Comparison of ENCODE assay signal across 7 cellular contexts in genomic region chr1:162562452-162562828, GRCh38. TPM values are rescaled to one million over a fixed set of nuclear protein-coding genes. Genes with fewer than 3 reads are reported as not detected.
A peak's percentile ranks its signal among the peaks of the same experiment; 100 is the strongest.
DNase-seq lines count a peak whose midpoint lies in the region; ATAC-seq, FAIRE-seq and TF ChIP-seq lines count a peak whose summit lies in the region.

No MANE protein-coding gene starts in this region.

- DNase-seq in GF-D8 (lab: John Stamatoyannopoulos, UW) (peak; percentile 32), ascending aorta (ENCODE audit: low spot score in 2 of 2) (peak in 1 of 2 donors; percentile 67), HepG2 (ENCODE audit: low spot score) (peak; percentile 29), tibial nerve (ENCODE audit: low spot score in 2 of 2) (no peak), NCI-H2196 (lab: John Stamatoyannopoulos, UW; ENCODE audit: unreplicated experiment) (no peak), T1000 (lab: John Stamatoyannopoulos, UW) (no peak)

- H2AFZ ChIP-seq in Loucy (ENCODE audit: low read length) (no peak overlapping the region; the same call in 1 of the 2 replicates), HepG2 (ENCODE audit: low read length) (no peak overlapping the region)

- no peak for TF ChIP-seq EP300 in HepG2 (IDR thresholded peaks at IDR 0.05; ENCODE audit: low read depth in 2 of 2, low read length in 2 of 2)
- no peak for TF ChIP-seq EP300 in HepG2 (CRISPR knock-in tag; IDR thresholded peaks at IDR 0.05; ENCODE audit: borderline replicate concordance)
- peak in 1 of 2 donors; percentile 22 for TF ChIP-seq EP300 in tibial nerve (IDR thresholded peaks at IDR 0.05)

- CTCF ChIA-PET in HepG2 (lab: Yijun Ruan, JAX; ENCODE audit: low intra/inter-chr PET ratio, low total read pairs), result no interaction called here

- H3K9ac ChIP-seq in Loucy (ENCODE audit: low read depth, low read length, poor library complexity, severe bottlenecking), result peak overlapping the region; percentile 80
- peak overlapping the region; percentile 97 for H3K9ac ChIP-seq in HepG2 (ENCODE audit: insufficient read depth, low read depth, low read length)

- peak; percentile 36 for ATAC-seq in HepG2

- intact Hi-C loops in ascending aorta (cut with DNase I) (loop anchor here (5.0 kb wide), 1 partner anchor 65 kb away; the partner anchor contains the start of gene UHMK1), HepG2 (cut with micrococcal nuclease; ENCODE audit: unreplicated experiment) (loop anchor here (5.0 kb wide), 1 partner anchor 35 kb away; no protein-coding TSS in a partner anchor)

- POLR2A ChIA-PET in HepG2 (lab: Yijun Ruan, JAX), result interaction anchor here (1.5 kb wide), 2 partner anchors 11 to 12 kb away, joined by 3 read pairs; no protein-coding TSS in a partner anchor

- peak overlapping the region; percentile 92 for H3K4me3 ChIP-seq in Loucy (ENCODE audit: low read length, poor library complexity, severe bottlenecking)
- H3K4me3 ChIP-seq in ascending aorta, result peak overlapping the region; percentile 98 to 100
- H3K4me3 ChIP-seq in HepG2 (replicated peaks in 1 of 3; ENCODE audit: insufficient read depth in 1 of 3, low read depth in 2 of 3, low read length in 3 of 3), result peak overlapping the region; percentile 79 to 100 (median 96)
- H3K4me3 ChIP-seq in tibial nerve, result peak overlapping the region; percentile 64 to 98 (median 90)

- no peaks in the 10 kb centered on the region for H3F3A ChIP-seq in Loucy (ENCODE audit: low read depth)

- H3K36me3 ChIP-seq in Loucy (ENCODE audit: insufficient read depth, low read length) (no peaks in the 10 kb centered on the region), ascending aorta (peaks cover 0 to 10% of the 10 kb centered on the region in 2 donors), HepG2 (replicated peaks in 1 of 2; ENCODE audit: control insufficient read depth in 1 of 2, insufficient read depth in 2 of 2, low read length in 2 of 2) (peaks cover 0 to 9% of the 10 kb centered on the region in 2 experiments; a peak in 3 of 5 replicates), tibial nerve (peaks cover 0 to 17% (median 0%) of the 10 kb centered on the region in 3 donors)

- TSS peak; percentile 50 for BruUV-seq in HepG2 (replicated peaks; lab: Mats Ljungman, UMichigan)

- H3K27me3 ChIP-seq in Loucy (ENCODE audit: insufficient read depth, low read length, poor library complexity, severe bottlenecking) (no peaks in the 10 kb centered on the region), ascending aorta (no peaks in the 10 kb centered on the region), HepG2 (ENCODE audit: control insufficient read depth in 1 of 2, insufficient read depth in 2 of 2, low read length in 2 of 2) (no peaks in the 10 kb centered on the region; a peak in 1 of 5 replicates), tibial nerve (no peaks in the 10 kb centered on the region)

- H4K20me1 ChIP-seq in Loucy (ENCODE audit: insufficient read depth, low read length, poor library complexity, severe bottlenecking) (peaks cover 23% of the 10 kb centered on the region), HepG2 (ENCODE audit: insufficient read depth, low read length) (peaks cover 15% of the 10 kb centered on the region; the same call in 1 of the 2 replicates)

- TF ChIP-seq CTCF in Loucy (conservative IDR thresholded peaks at IDR 0.05; ENCODE audit: low read length) (no peak), ascending aorta (IDR thresholded peaks at IDR 0.05) (no peak), HepG2 (CRISPR knock-in tag; IDR thresholded peaks at IDR 0.05) (no peak), tibial nerve (IDR thresholded peaks at IDR 0.05) (no peak)

- in situ Hi-C loops in HepG2 (cut with HindIII; ENCODE audit: extremely low pct_ligation_motif_present, low pct_unique_long_range_greater_than_20kb), result no loop called here

- peak overlapping the region; percentile 99 for H3K27ac ChIP-seq in ascending aorta
- H3K27ac ChIP-seq in HepG2 (ENCODE audit: extremely low read length, insufficient read depth, low read length), result peak overlapping the region; percentile 95
- peak overlapping the region; percentile 90 to 99 (median 94) for H3K27ac ChIP-seq in tibial nerve

- FAIRE-seq in HepG2 (lab: Jason Lieb, UNC), result no peak

- no peak for TF ChIP-seq RAD21 in HepG2 (CRISPR knock-in tag; IDR thresholded peaks at IDR 0.05)

- H3K4me1 ChIP-seq in Loucy (ENCODE audit: insufficient read depth, low read length, poor library complexity, severe bottlenecking) (peaks cover 47% of the 10 kb centered on the region), ascending aorta (peaks cover 3 to 12% of the 10 kb centered on the region in 2 donors), HepG2 (ENCODE audit: insufficient read depth, low read length) (peaks cover 53% of the 10 kb centered on the region), tibial nerve (peaks cover 0 to 18% (median 5%) of the 10 kb centered on the region in 4 donors)

- peaks cover 51% of the 10 kb centered on the region for H3K79me2 ChIP-seq in Loucy (ENCODE audit: insufficient read depth, low read length)
- peaks cover 51% of the 10 kb centered on the region for H3K79me2 ChIP-seq in HepG2 (ENCODE audit: insufficient read depth, low read length)

- WGBS in HepG2 (ENCODE audit: low lambda C conversion rate), result 0% methylated on average over 5 of the region's 5 CpGs
- WGBS in tibial nerve, 2 donors, result 30 to 37% methylated on average over 5 of the region's 5 CpGs

- no peaks in the 10 kb centered on the region for H3K9me3 ChIP-seq in Loucy (ENCODE audit: insufficient read depth, low read depth, low read length)
- H3K9me3 ChIP-seq in ascending aorta, result no peaks in the 10 kb centered on the region
- no peaks in the 10 kb centered on the region for H3K9me3 ChIP-seq in HepG2 (ENCODE audit: low read length)
- H3K9me3 ChIP-seq in tibial nerve, result no peaks in the 10 kb centered on the region

- H3K4me2 ChIP-seq in Loucy (ENCODE audit: low read depth, low read length, poor library complexity, severe bottlenecking) (peak overlapping the region; percentile 85), HepG2 (ENCODE audit: low read depth, low read length) (peak overlapping the region; percentile 90)

- no peaks in the 10 kb centered on the region for H3K9me2 ChIP-seq in Loucy (replicated peaks; ENCODE audit: low read depth, low read length)

- TF ChIP-seq POLR2A in HepG2 (IDR thresholded peaks at IDR 0.05; ENCODE audit: insufficient read depth in 1 of 2, low read depth in 2 of 2, low read length in 2 of 2), result peak in 1 of 2 experiments; percentile 41; a peak in 1 of 4 replicates
- TF ChIP-seq POLR2A in tibial nerve (IDR thresholded peaks at IDR 0.05), result no peak

TF ChIP-seq in HepG2, 621 proteins besides CTCF, POLR2A, EP300 and RAD21 (continues in another document):
- 0 out of 2 replicates have a peak, but pooled peaks have one; percentile 22 for TF ChIP-seq ZNF335 (CRISPR knock-in tag; IDR thresholded peaks at IDR 0.05)
- TF ChIP-seq, protein P1, sequence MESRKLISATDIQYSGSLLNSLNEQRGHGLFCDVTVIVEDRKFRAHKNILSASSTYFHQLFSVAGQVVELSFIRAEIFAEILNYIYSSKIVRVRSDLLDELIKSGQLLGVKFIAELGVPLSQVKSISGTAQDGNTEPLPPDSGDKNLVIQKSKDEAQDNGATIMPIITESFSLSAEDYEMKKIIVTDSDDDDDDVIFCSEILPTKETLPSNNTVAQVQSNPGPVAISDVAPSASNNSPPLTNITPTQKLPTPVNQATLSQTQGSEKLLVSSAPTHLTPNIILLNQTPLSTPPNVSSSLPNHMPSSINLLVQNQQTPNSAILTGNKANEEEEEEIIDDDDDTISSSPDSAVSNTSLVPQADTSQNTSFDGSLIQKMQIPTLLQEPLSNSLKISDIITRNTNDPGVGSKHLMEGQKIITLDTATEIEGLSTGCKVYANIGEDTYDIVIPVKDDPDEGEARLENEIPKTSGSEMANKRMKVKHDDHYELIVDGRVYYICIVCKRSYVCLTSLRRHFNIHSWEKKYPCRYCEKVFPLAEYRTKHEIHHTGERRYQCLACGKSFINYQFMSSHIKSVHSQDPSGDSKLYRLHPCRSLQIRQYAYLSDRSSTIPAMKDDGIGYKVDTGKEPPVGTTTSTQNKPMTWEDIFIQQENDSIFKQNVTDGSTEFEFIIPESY (CRISPR knock-in tag; IDR thresholded peaks at IDR 0.05), result no peak

RNA-seq across cellular contexts. Expression of gene UAP1, which starts 0.9 kb away (rescaled TPM):
- total RNA-seq in ascending aorta (32.7 TPM), HepG2 (2016; rRNA removed; fragmentation: Illumina TruSeq; extraction: Trizol) (117 and 162 TPM in 2 replicates), tibial nerve (100 to 1,000 TPM in 2 of 4 donors, 10 to 100 TPM in 2; 93.9 to 194 (median 113) TPM)
- total RNA-seq in HepG2 (2016; cell fraction: cytosol; rRNA removed; fragmentation: Illumina TruSeq; extraction: Trizol; ENCODE audit: low read depth), result 62.4 and 68.0 TPM in 2 replicates
- total RNA-seq in HepG2 (2016; cell fraction: insoluble cytoplasmic fraction; rRNA removed; fragmentation: Illumina TruSeq; extraction: Trizol), result 109 and 140 TPM in 2 replicates
- total RNA-seq in HepG2 (2016; cell fraction: membrane; rRNA removed; fragmentation: Illumina TruSeq; extraction: Trizol), result 135 and 144 TPM in 2 replicates
- 66.8 and 67.6 TPM in 2 replicates for total RNA-seq in HepG2 (2016; cell fraction: nucleus; rRNA removed; fragmentation: Illumina TruSeq; extraction: Trizol)
- 37.9 and 48.4 TPM in 2 replicates for polyA plus RNA-seq in HepG2 (2011; rRNA removed)
- 20.2 and 33.8 TPM in 2 replicates for polyA plus RNA-seq in HepG2 (2011; cell fraction: cytosol; rRNA removed)
- polyA plus RNA-seq in HepG2 (2011; cell fraction: nucleus; rRNA removed), result 18.1 and 22.9 TPM in 2 replicates
- polyA plus RNA-seq in HepG2 (2012), result 51.4 and 61.8 TPM in 2 replicates
- polyA plus RNA-seq in HepG2 (2016; cell fraction: cytosol; fragmentation: Illumina TruSeq; extraction: Trizol; ENCODE audit: low read depth), result 57.2 and 59.6 TPM in 2 replicates
- 107 and 111 TPM in 2 replicates for polyA plus RNA-seq in HepG2 (2016; cell fraction: insoluble cytoplasmic fraction; fragmentation: Illumina TruSeq; extraction: Trizol; ENCODE audit: low read depth)
- polyA plus RNA-seq in HepG2 (2016; cell fraction: membrane; fragmentation: Illumina TruSeq; extraction: Trizol; ENCODE audit: low read depth), result 89.8 and 91.7 TPM in 2 replicates
- 62.8 and 91.5 TPM in 2 replicates for polyA plus RNA-seq in HepG2 (2016; cell fraction: nucleus; fragmentation: Illumina TruSeq; extraction: Trizol; ENCODE audit: insufficient read depth, low read depth)
- 19.0 and 32.6 TPM in 2 replicates for polyA minus RNA-seq in HepG2 (2011; rRNA and poly(A)+ RNA removed; ENCODE audit: low replicate concordance)
- 27.3 and 28.9 TPM in 2 replicates for polyA minus RNA-seq in HepG2 (2011; cell fraction: cytosol; rRNA and poly(A)+ RNA removed)
- polyA minus RNA-seq in HepG2 (2011; cell fraction: nucleus; rRNA and poly(A)+ RNA removed), result 69.6 and 72.4 TPM in 2 replicates

Comparison
In these comparisons a context has a peak if more than half of its experiments do, and no peak if none do; other contexts are left out.
1. DNase-seq: peak in GF-D8 (single experiment) and HepG2 (single experiment); none in tibial nerve (0 of 2), NCI-H2196 (single experiment) and T1000 (single experiment).
2. Peak in every context shown above with its lines, with median percentiles within 50 percentile points of each other: H3K4me3 ChIP-seq and H3K27ac ChIP-seq.